ENCODE assay signal across 1 cellular context in the genomic region with DNA sequence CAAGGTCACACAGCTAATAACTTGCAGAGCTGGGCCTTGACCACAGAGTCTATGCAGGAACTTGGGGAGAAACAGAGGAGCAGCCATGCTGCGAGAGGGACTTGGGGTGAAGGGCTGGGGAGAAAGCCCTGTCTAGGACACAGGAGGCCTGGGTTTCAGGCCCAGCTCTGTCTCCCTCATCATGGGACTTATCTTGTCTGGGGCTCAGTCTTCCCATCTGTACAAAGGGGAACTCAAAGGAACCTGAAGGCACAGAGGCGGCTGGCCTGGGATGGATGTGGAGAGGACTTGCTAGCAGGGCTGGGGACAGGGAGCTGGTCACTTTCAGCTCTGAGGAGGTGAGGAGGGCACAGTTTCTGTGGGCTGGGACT.
TF ChIP-seq lines count a peak whose summit lies in the region.

No MANE protein-coding gene starts in this region.

TF ChIP-seq in K562, 482 proteins besides CTCF, POLR2A, EP300 and RAD21:
- TF ChIP-seq ESRRA (IDR thresholded peaks at IDR 0.05; ENCODE audit: borderline replicate concordance, low read depth) (peak; percentile 57), ZBTB8A (IDR thresholded peaks at IDR 0.05; ENCODE audit: partially characterized antibody) (no peak)
